In genomic region chr2:61995515-61995914, GRCh38 we compare ENCODE assay signal across 1 cellular context.
TF ChIP-seq lines count a peak whose summit lies in the region.

No MANE protein-coding gene starts in this region.

TF ChIP-seq in GM23338, 12 proteins besides CTCF, POLR2A, EP300 and RAD21 (continued from another document):
- TF ChIP-seq ZNF462 (CRISPR knock-in tag; IDR thresholded peaks at IDR 0.05), result no peak
- no peak for TF ChIP-seq EZH2 (IDR thresholded peaks at IDR 0.05; ENCODE audit: low read depth, unreplicated experiment)
- no peak for TF ChIP-seq EZH2phosphoT487 (IDR thresholded peaks at IDR 0.05; ENCODE audit: unreplicated experiment)
- no peak for TF ChIP-seq CREB1 (CRISPR knock-in tag; IDR thresholded peaks at IDR 0.05; ENCODE audit: low read depth)
- TF ChIP-seq POLR2AphosphoS5 (IDR thresholded peaks at IDR 0.05; ENCODE audit: low read depth), result no peak
